In genomic region chr15:77907824-77908751, GRCh38 we compare ENCODE assay signal across 8 cellular contexts.
A peak's percentile ranks its signal among the peaks of the same experiment; 100 is the strongest.
DNase-seq lines count a peak whose midpoint lies in the region; ATAC-seq and TF ChIP-seq lines count a peak whose summit lies in the region.

No MANE protein-coding gene starts in this region.

- no peaks in the 10 kb centered on the region for H3K9me3 ChIP-seq in CD4-positive, alpha-beta T cell (ENCODE audit: control insufficient read depth, low read length)
- H3K9me3 ChIP-seq in SK-N-SH, result no peaks in the 10 kb centered on the region
- H3K9me3 ChIP-seq in uterus, result no peaks in the 10 kb centered on the region

- no peaks in the 10 kb centered on the region for H3K27me3 ChIP-seq in CD4-positive, alpha-beta T cell (ENCODE audit: control insufficient read depth, insufficient read depth, low read length)
- no peaks in the 10 kb centered on the region for H3K27me3 ChIP-seq in SK-N-SH (ENCODE audit: insufficient read depth)
- H3K27me3 ChIP-seq in uterus, result no peaks in the 10 kb centered on the region

- H3K9me2 ChIP-seq in SK-N-SH, result no peaks in the 10 kb centered on the region

- no peaks in the 10 kb centered on the region for H3K36me3 ChIP-seq in SK-N-SH (replicated peaks in 1 of 2; ENCODE audit: control insufficient read depth in 1 of 2, insufficient read depth in 2 of 2, low read length in 1 of 2)
- no peaks in the 10 kb centered on the region for H3K36me3 ChIP-seq in uterus

- POLR2A ChIA-PET in CD4-positive, alpha-beta T cell (lab: Charles Lee), result no interaction called here
- POLR2A ChIA-PET in SK-N-SH (lab: Yijun Ruan, JAX), result no interaction called here

- no peaks in the 10 kb centered on the region for H3K79me2 ChIP-seq in SK-N-SH (ENCODE audit: insufficient read depth)

- no peak overlapping the region for H3K27ac Mint-ChIP-seq in CD4-positive, alpha-beta T cell
- H3K27ac Mint-ChIP-seq in naive B cell, result no peak overlapping the region

- no peak overlapping the region for H3K4me3 Mint-ChIP-seq in CD4-positive, alpha-beta T cell
- H3K4me3 Mint-ChIP-seq in naive B cell, result no peak overlapping the region

- H3K4me2 ChIP-seq in SK-N-SH, result no peak overlapping the region

- H3K4me3 ChIP-seq in HFF-Myc (replicated peaks; ENCODE audit: low read depth, low read length) (no peak overlapping the region), SK-N-SH (ENCODE audit: low read depth in 2 of 2, low read length in 1 of 2) (no peak overlapping the region), uterus (no peak overlapping the region)

- ATAC-seq in CD4-positive, alpha-beta T cell (ENCODE audit: poor library complexity), result peak; percentile 57
- ATAC-seq in naive B cell (ENCODE audit: low read depth in 2 of 2) (peak; percentile 51 to 63), GM19328 (IDR thresholded peaks at IDR 0.05; ENCODE audit: unreplicated experiment) (no peak), GM21786 (IDR thresholded peaks at IDR 0.05; ENCODE audit: unreplicated experiment) (no peak)

- CTCF ChIA-PET in CD4-positive, alpha-beta T cell (lab: Charles Lee), result interaction anchor here (1.0 kb wide), 1 partner anchor 143 kb away, joined by 3 read pairs; no protein-coding TSS in a partner anchor
- CTCF ChIA-PET in SK-N-SH (lab: Yijun Ruan, JAX), result interaction anchor here (1.6 to 3.2 kb wide), 3 partner anchors 38 to 200 kb away, joined by 4 to 11 read pairs (median 6); no protein-coding TSS in a partner anchor

- TF ChIP-seq EP300 in SK-N-SH (IDR thresholded peaks at IDR 0.05; ENCODE audit: borderline replicate concordance in 1 of 2, low read depth in 1 of 2, low read length in 1 of 2), result no peak

- TF ChIP-seq RAD21 in SK-N-SH (IDR thresholded peaks at IDR 0.05; ENCODE audit: low read length), result no peak

- intact Hi-C loops in CD4-positive, alpha-beta T cell (cut with DNase I, micrococcal nuclease), result no loop called here
- intact Hi-C loops in uterus (cut with DNase I; ENCODE audit: low total_unique reads), result no loop called here

- peaks cover 3% of the 10 kb centered on the region for H3F3A ChIP-seq in SK-N-SH (replicated peaks; ENCODE audit: insufficient read depth)

- H3K9me3 Mint-ChIP-seq in CD4-positive, alpha-beta T cell, result no peaks in the 10 kb centered on the region
- no peaks in the 10 kb centered on the region for H3K9me3 Mint-ChIP-seq in naive B cell

- peak; percentile 29 for TF ChIP-seq CTCF in CD4-positive, alpha-beta T cell (IDR thresholded peaks at IDR 0.05)
- TF ChIP-seq CTCF in HFF-Myc (IDR thresholded peaks at IDR 0.05; ENCODE audit: low read depth, low read length, missing control alignments) (peak; percentile 51), SK-N-SH (IDR thresholded peaks at IDR 0.05) (no peak), uterus (IDR thresholded peaks at IDR 0.05) (no peak)

- peaks cover 7% of the 10 kb centered on the region for H3K27me3 Mint-ChIP-seq in CD4-positive, alpha-beta T cell
- H3K27me3 Mint-ChIP-seq in naive B cell, result peaks cover under 1 to 31% (median 25%) of the 10 kb centered on the region in 3 donors

- H3K27ac ChIP-seq in CD4-positive, alpha-beta T cell (ENCODE audit: low read depth, low read length), result no peak overlapping the region
- no peak overlapping the region for H3K27ac ChIP-seq in SK-N-SH (ENCODE audit: low read depth in 2 of 2, low read length in 1 of 2)
- H3K27ac ChIP-seq in uterus, result no peak overlapping the region

- no peaks in the 10 kb centered on the region for H3K4me1 Mint-ChIP-seq in CD4-positive, alpha-beta T cell (ENCODE audit: low read depth)
- peaks cover 0 to 21% (median 3%) of the 10 kb centered on the region in 3 donors for H3K4me1 Mint-ChIP-seq in naive B cell

- no peaks in the 10 kb centered on the region for H4K20me1 ChIP-seq in SK-N-SH (ENCODE audit: insufficient read depth)

- H3K9ac ChIP-seq in SK-N-SH, result no peak overlapping the region

- no peak for TF ChIP-seq POLR2A in uterus (IDR thresholded peaks at IDR 0.05)

- H2AFZ ChIP-seq in SK-N-SH (ENCODE audit: low read depth), result no peak overlapping the region

- H3K4me1 ChIP-seq in SK-N-SH (ENCODE audit: control insufficient read depth in 1 of 2, insufficient read depth in 2 of 2, low read depth in 1 of 2, low read length in 1 of 2), result peaks cover 0 to 2% of the 10 kb centered on the region in 2 experiments; a peak in 1 of 4 replicates
- no peaks in the 10 kb centered on the region for H3K4me1 ChIP-seq in uterus

- DNase-seq in CD4-positive, alpha-beta T cell, result peak in 8 of 10 experiments; percentile 13 to 58 (median 28)
- no peak for DNase-seq in HFF-Myc (ENCODE audit: extremely low read depth, low read depth)
- no peak for DNase-seq in SK-N-SH
- peak; percentile 76 for DNase-seq in cerebellar cortex (ENCODE audit: low spot score)
- peak; percentile 17 for DNase-seq in naive B cell
- no peak for DNase-seq in uterus

- H3K36me3 Mint-ChIP-seq in CD4-positive, alpha-beta T cell (ENCODE audit: low read depth), result no peaks in the 10 kb centered on the region
- H3K36me3 Mint-ChIP-seq in naive B cell, result no peaks in the 10 kb centered on the region

- WGBS in SK-N-SH (ENCODE audit: low lambda C conversion rate), result 75% methylated on average over 25 of the region's 28 CpGs

TF ChIP-seq in SK-N-SH, 30 proteins besides CTCF, POLR2A, EP300 and RAD21:
- TF ChIP-seq RCOR1 (IDR thresholded peaks at IDR 0.05; ENCODE audit: low read length), result no peak
- TF ChIP-seq FOSL2 (IDR thresholded peaks at IDR 0.05; ENCODE audit: borderline replicate concordance, low read depth), result peak; percentile 54; the same call in 1 of the 2 replicates
- TF ChIP-seq MEF2A (IDR thresholded peaks at IDR 0.05; ENCODE audit: borderline replicate concordance, low read depth), result no peak
- TF ChIP-seq REST (IDR thresholded peaks at IDR 0.05; ENCODE audit: low read depth, low read length), result no peak
- TF ChIP-seq TEAD4 (IDR thresholded peaks at IDR 0.05; ENCODE audit: borderline replicate concordance, insufficient read depth), result no peak

Comparison
In these comparisons a context has a peak if more than half of its experiments do, and no peak if none do; other contexts are left out.
1. ATAC-seq: peak in CD4-positive, alpha-beta T cell (single experiment) and naive B cell (2 of 2); none in GM19328 (single experiment) and GM21786 (single experiment).
2. DNase-seq: peak in CD4-positive, alpha-beta T cell (8 of 10), cerebellar cortex (single experiment) and naive B cell (single experiment); none in HFF-Myc (single experiment), SK-N-SH (single experiment) and uterus (0 of 2).
3. CTCF ChIP-seq: peak in CD4-positive, alpha-beta T cell (single experiment) and HFF-Myc (single experiment); none in SK-N-SH (single experiment) and uterus (0 of 4).